ENCODE assay signal across 1 cellular context in the genomic region with DNA sequence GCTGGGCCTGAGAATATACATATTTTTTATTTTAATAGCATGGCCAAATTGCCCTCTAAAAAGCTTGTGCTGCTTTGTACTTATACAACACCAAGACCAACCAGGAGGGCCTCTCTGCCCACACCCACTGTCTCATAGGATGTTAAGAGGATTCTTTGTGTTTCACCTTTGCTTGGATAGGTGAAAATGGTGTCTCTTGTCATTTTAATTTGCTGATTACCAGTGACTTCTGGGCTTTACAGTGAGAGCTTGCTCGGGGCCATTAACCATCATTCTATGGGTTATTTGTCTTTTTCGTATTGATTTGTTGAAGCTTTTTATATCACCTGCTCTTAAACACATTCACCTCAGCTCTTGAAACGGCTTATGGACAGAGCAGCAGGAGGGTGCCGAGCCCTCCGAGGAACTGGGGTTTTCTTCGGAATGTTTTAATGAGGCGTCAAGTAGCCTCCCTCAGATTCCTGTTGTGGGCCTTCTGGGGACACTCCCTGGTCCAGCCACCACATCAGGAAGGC.
TF ChIP-seq lines count a peak whose summit lies in the region.

No MANE protein-coding gene starts in this region.

TF ChIP-seq in K562, 482 proteins besides CTCF, POLR2A, EP300 and RAD21:
- TF ChIP-seq ZNF707 (CRISPR knock-in tag; conservative IDR thresholded peaks at IDR 0.05): no peak
- no peak for TF ChIP-seq NFE2 (IDR thresholded peaks at IDR 0.05; ENCODE audit: low read depth)
- no peak for TF ChIP-seq ZNF232 (CRISPR knock-in tag; IDR thresholded peaks at IDR 0.05)
- no peak for TF ChIP-seq PTRF (tag; IDR thresholded peaks at IDR 0.05)
- TF ChIP-seq, protein P1, sequence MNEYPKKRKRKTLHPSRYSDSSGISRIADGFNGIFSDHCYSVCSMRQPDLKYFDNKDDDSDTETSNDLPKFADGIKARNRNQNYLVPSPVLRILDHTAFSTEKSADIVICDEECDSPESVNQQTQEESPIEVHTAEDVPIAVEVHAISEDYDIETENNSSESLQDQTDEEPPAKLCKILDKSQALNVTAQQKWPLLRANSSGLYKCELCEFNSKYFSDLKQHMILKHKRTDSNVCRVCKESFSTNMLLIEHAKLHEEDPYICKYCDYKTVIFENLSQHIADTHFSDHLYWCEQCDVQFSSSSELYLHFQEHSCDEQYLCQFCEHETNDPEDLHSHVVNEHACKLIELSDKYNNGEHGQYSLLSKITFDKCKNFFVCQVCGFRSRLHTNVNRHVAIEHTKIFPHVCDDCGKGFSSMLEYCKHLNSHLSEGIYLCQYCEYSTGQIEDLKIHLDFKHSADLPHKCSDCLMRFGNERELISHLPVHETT (CRISPR knock-in tag; conservative IDR thresholded peaks at IDR 0.05 in 1 of 2, IDR thresholded peaks at IDR 0.05 in 1 of 2): no peak
- no peak for TF ChIP-seq ZNF347 (CRISPR knock-in tag; IDR thresholded peaks at IDR 0.05; ENCODE audit: low read depth)
- no peak for TF ChIP-seq NFXL1 (CRISPR knock-in tag; IDR thresholded peaks at IDR 0.05)
- TF ChIP-seq E2F3 (CRISPR knock-in tag; IDR thresholded peaks at IDR 0.05): no peak
TF ChIP-seq in K562: peak in this region for 0.
